ENCODE assay signal across 15 cellular contexts in genomic region chr17:29042026-29042678, GRCh38. TPM values are rescaled to one million over a fixed set of nuclear protein-coding genes. Genes with fewer than 3 reads are reported as not detected.
DNase-seq lines count a peak whose midpoint lies in the region; ATAC-seq and TF ChIP-seq lines count a peak whose summit lies in the region.
"Had no signal": no experiment of that assay in that cellular context is flagged by ENCODE, and none has a peak within 500 bp of the region (broad histone marks: within the 10 kb centered on the region; RNA-seq: fewer than 3 reads in every experiment).

No MANE protein-coding gene starts in this region.

- peak; percentile 22; the same call in 1 of the 3 replicates for ATAC-seq in SK-N-SH treated with all-trans-retinoic acid at 6 μM for 48 hours
- peak in 1 of 4 donors; percentile 30 for ATAC-seq in right lobe of liver
- peak; percentile 46 for ATAC-seq in stimulated activated naive CD8-positive, alpha-beta T cell treated with anti-CD3 and anti-CD28 coated beads, Interleukin-15, amount 100 ng/mL, for 72 hours
- no peak for ATAC-seq in GM21381 (IDR thresholded peaks at IDR 0.05; ENCODE audit: unreplicated experiment)
- no peak for ATAC-seq in GM21529 (IDR thresholded peaks at IDR 0.05; ENCODE audit: unreplicated experiment)

- no peak overlapping the region for H3K27ac Mint-ChIP-seq in stimulated activated naive CD8-positive, alpha-beta T cell treated with anti-CD3 and anti-CD28 coated beads, Interleukin-15, amount 100 ng/mL, for 72 hours

- H3K27me3 Mint-ChIP-seq in stimulated activated naive CD8-positive, alpha-beta T cell treated with anti-CD3 and anti-CD28 coated beads, Interleukin-15, amount 100 ng/mL, for 72 hours: peaks cover 8% of the 10 kb centered on the region

- H3K4me1 Mint-ChIP-seq in stimulated activated naive CD8-positive, alpha-beta T cell treated with anti-CD3 and anti-CD28 coated beads, Interleukin-15, amount 100 ng/mL, for 72 hours: peaks cover 23% of the 10 kb centered on the region

- 43% methylated on average over 4 of the region's 11 CpGs for WGBS in right lobe of liver (ENCODE audit: insufficient coverage, low coverage, low lambda C conversion rate, missing lambda C conversion rate)

- peak; percentile 18 for DNase-seq in DMS53 treated with DMSO at 0.1 percent for 48 hours (lab: John Stamatoyannopoulos, UW; ENCODE audit: unreplicated experiment)
- no peak for DNase-seq in DMS53 (lab: John Stamatoyannopoulos, UW)
- no peak for DNase-seq in right lobe of liver
- DNase-seq in stimulated activated naive CD8-positive, alpha-beta T cell treated with anti-CD3 and anti-CD28 coated beads, Interleukin-15, amount 100 ng/mL, for 72 hours: no peak
- no peak for DNase-seq in mucosa of gallbladder (ENCODE audit: low spot score)
- DNase-seq: activated naive CD4-positive, alpha-beta T cell; NK-92 treated with Interleukin-12 subunit alpha and Interleukin-12 subunit beta, amount 100 ng/mL, for 24 hours had no signal

- no peaks in the 10 kb centered on the region for H3K9me3 ChIP-seq in right lobe of liver

- peak overlapping the region; percentile 47 to 84 (median 75) for H3K4me3 ChIP-seq in right lobe of liver

- TF ChIP-seq POLR2A in right lobe of liver (IDR thresholded peaks at IDR 0.05): no peak

- TF ChIP-seq CTCF in right lobe of liver (IDR thresholded peaks at IDR 0.05): no peak

- peak overlapping the region; percentile 42 to 80 (median 64) for H3K27ac ChIP-seq in right lobe of liver
- H3K27ac ChIP-seq: 22Rv1, WERI-Rb-1 had no signal

- peaks cover 0 to 25% (median 8%) of the 10 kb centered on the region in 4 donors for H3K4me1 ChIP-seq in right lobe of liver

- H3K9me3 Mint-ChIP-seq in stimulated activated naive CD8-positive, alpha-beta T cell treated with anti-CD3 and anti-CD28 coated beads, Interleukin-15, amount 100 ng/mL, for 72 hours: no peaks in the 10 kb centered on the region

- H3K36me3 ChIP-seq in right lobe of liver: peaks cover 0 to 6% (median 0%) of the 10 kb centered on the region in 4 donors
- H3K36me3 ChIP-seq: WERI-Rb-1 had no signal

- H3K27me3 ChIP-seq in right lobe of liver: no peaks in the 10 kb centered on the region

- H3K4me3 Mint-ChIP-seq in stimulated activated naive CD8-positive, alpha-beta T cell treated with anti-CD3 and anti-CD28 coated beads, Interleukin-15, amount 100 ng/mL, for 72 hours: peak overlapping the region; percentile 30 to 58

- intact Hi-C loops in right lobe of liver (cut with DNase I): no loop called here

TF ChIP-seq in SK-N-SH treated with all-trans-retinoic acid at 6 μM for 48 hours, 23 proteins besides CTCF, POLR2A, EP300 and RAD21:
- TF ChIP-seq GLIS3 (CRISPR knock-in tag; IDR thresholded peaks at IDR 0.05): no peak
- TF ChIP-seq ZFP3 (CRISPR knock-in tag; IDR thresholded peaks at IDR 0.05): no peak
- no peak for TF ChIP-seq ZNF565 (CRISPR knock-in tag; conservative IDR thresholded peaks at IDR 0.05; ENCODE audit: low read depth)
- no peak for TF ChIP-seq OSR1 (CRISPR knock-in tag; IDR thresholded peaks at IDR 0.05)
- TF ChIP-seq TSHZ2 (CRISPR knock-in tag; IDR thresholded peaks at IDR 0.05): no peak
- TF ChIP-seq PATZ1 (CRISPR knock-in tag; IDR thresholded peaks at IDR 0.05; ENCODE audit: borderline replicate concordance): no peak
- TF ChIP-seq CSDC2 (CRISPR knock-in tag; IDR thresholded peaks at IDR 0.05): no peak
- TF ChIP-seq PPARA (CRISPR knock-in tag; IDR thresholded peaks at IDR 0.05; ENCODE audit: borderline replicate concordance): no peak
- no peak for TF ChIP-seq ZC3H10 (CRISPR knock-in tag; IDR thresholded peaks at IDR 0.05)
- no peak for TF ChIP-seq TCF4 (CRISPR knock-in tag; IDR thresholded peaks at IDR 0.05; ENCODE audit: borderline replicate concordance)
- TF ChIP-seq SNAI2 (CRISPR knock-in tag; IDR thresholded peaks at IDR 0.05): no peak
- TF ChIP-seq ISL1 (CRISPR knock-in tag; IDR thresholded peaks at IDR 0.05): no peak
- TF ChIP-seq ARNTL (CRISPR knock-in tag; IDR thresholded peaks at IDR 0.05; ENCODE audit: borderline replicate concordance, low read depth): no peak
- no peak for TF ChIP-seq ESRRG (CRISPR knock-in tag; IDR thresholded peaks at IDR 0.05)
- TF ChIP-seq BACH2 (CRISPR knock-in tag; IDR thresholded peaks at IDR 0.05; ENCODE audit: borderline replicate concordance): no peak

RNA-seq across cellular contexts. Expression of gene PIPOX, which starts 0.8 kb away (rescaled TPM):
- total RNA-seq in right lobe of liver: 100 to 1,000 TPM; 167 to 322 (median 226) TPM
- 3.5 TPM for total RNA-seq in mucosa of gallbladder

RNA-seq across cellular contexts. Expression of gene SEZ6, which starts 36.3 kb away (rescaled TPM):
- total RNA-seq in right lobe of liver: not detected
- total RNA-seq in mucosa of gallbladder: not detected
- total RNA-seq: bronchial epithelial cell, sciatic nerve, subcutaneous adipose tissue had no signal

Comparison
In these comparisons a context has a peak if more than half of its experiments do, and no peak if none do; other contexts are left out.
1. ATAC-seq: peak in SK-N-SH treated with all-trans-retinoic acid at 6 μM for 48 hours (single experiment) and stimulated activated naive CD8-positive, alpha-beta T cell treated with anti-CD3 and anti-CD28 coated beads, Interleukin-15, amount 100 ng/mL, for 72 hours (single experiment); none in GM21381 (single experiment) and GM21529 (single experiment).
2. RNA of gene PIPOX, which starts 0.8 kb away (total RNA-seq): 167 to 322 TPM in right lobe of liver; 3.5 TPM in mucosa of gallbladder (single experiment); every median in the first group is over 10 times any median in the second.